34 cellular contexts compared by ENCODE assay signal in the genomic region with DNA sequence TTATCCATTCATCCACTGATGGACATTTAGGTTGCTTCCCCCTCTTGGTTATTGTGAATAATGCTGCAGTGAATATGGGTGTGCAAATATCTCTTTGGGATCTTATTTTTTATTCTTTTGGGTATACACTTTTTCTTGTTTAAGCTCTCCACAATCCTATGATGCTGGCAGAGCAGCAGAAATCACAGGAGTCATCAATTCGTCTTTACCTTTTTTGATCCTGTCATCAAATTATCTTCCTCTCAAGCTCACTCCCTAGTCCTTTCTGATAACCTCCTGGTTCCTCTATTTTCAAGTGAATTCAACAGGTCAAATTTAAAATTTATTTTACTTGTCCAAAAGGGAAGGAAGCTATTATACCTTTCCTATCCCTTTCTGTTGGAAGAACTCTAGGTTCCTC.
"Had no signal": no experiment of that assay in that cellular context is flagged by ENCODE, and none has a peak within 500 bp of the region (broad histone marks: within the 10 kb centered on the region; RNA-seq: fewer than 3 reads in every experiment).

No MANE protein-coding gene starts in this region.

- ATAC-seq: activated naive CD4-positive, alpha-beta T cell treated with anti-CD3 and anti-CD28 coated beads, Interleukin-2, amount 50 U/mL, for 72 hours; activated naive CD8-positive, alpha-beta T cell treated with anti-CD3 and anti-CD28 coated beads, Interleukin-2, amount 50 U/mL, for 24 hours; activated T-cell treated with anti-CD3 and anti-CD28 coated beads, Interleukin-2, amount 50 U/mL, for 4 hours; activated T-cell treated with anti-CD3 and anti-CD28 coated beads, Interleukin-2, amount 50 U/mL, for 72 hours; activated T-helper 17 cell treated with anti-CD3 and anti-CD28 coated beads, Interleukin-2, amount 50 U/mL, for 72 hours; body of pancreas had no signal

- H3K27me3 ChIP-seq: adrenal gland, ascending aorta, body of pancreas, brain microvascular endothelial cell, breast epithelium, cardiac muscle cell had no signal

- H3K9me3 ChIP-seq: adrenal gland, ascending aorta, body of pancreas, breast epithelium had no signal

- DNase-seq: activated effector memory CD4-positive, alpha-beta T cell treated with anti-CD3 and anti-CD28 coated beads, Interleukin-2, amount 50 U/mL, for 16 hours; activated effector memory CD4-positive, alpha-beta T cell treated with Interleukin-2 at 50 U/mL for 16 hours; activated gamma-delta T cell; activated gamma-delta T cell treated with Interleukin-2 at 50 U/mL for 16 hours; activated naive CD4-positive, alpha-beta T cell; activated naive CD4-positive, alpha-beta T cell treated with anti-CD3 and anti-CD28 coated beads for 36 hours; activated naive CD4-positive, alpha-beta T cell treated with anti-CD3 and anti-CD28 coated beads, Interleukin-2, amount 10 ng/mL, durations not matched to agents 7 days and 5 days; activated naive CD4-positive, alpha-beta T cell treated with anti-CD3 and anti-CD28 coated beads, Interleukin-2, amount 50 U/mL, for 16 hours; activated naive CD4-positive, alpha-beta T cell treated with Interleukin-2 at 50 U/mL for 16 hours; activated naive CD8-positive, alpha-beta T cell treated with anti-CD3 and anti-CD28 coated beads for 36 hours; activated naive CD8-positive, alpha-beta T cell treated with anti-CD3 and anti-CD28 coated beads, Interleukin-2, amount 10 ng/mL, durations not matched to agents 7 days and 5 days; activated naive CD8-positive, alpha-beta T cell treated with anti-CD3 and anti-CD28 coated beads, Interleukin-2, amount 50 U/mL, for 24 hours; activated T-cell treated with anti-CD3 and anti-CD28 coated beads, Interleukin-2, amount 50 U/mL, for 1 hour; activated T-cell treated with anti-CD3 and anti-CD28 coated beads, Interleukin-2, amount 50 U/mL, for 24 hours; activated T-cell treated with anti-CD3 and anti-CD28 coated beads, Interleukin-2, amount 50 U/mL, for 4 hours; activated T-cell treated with anti-CD3 and anti-CD28 coated beads, Interleukin-2, amount 50 U/mL, for 48 hours; activated T-cell treated with anti-CD3 and anti-CD28 coated beads, Interleukin-2, amount 50 U/mL, for 72 hours; adrenal gland; amniotic stem cell; amygdala; anterior cingulate cortex; aorta; body of pancreas; brain microvascular endothelial cell; caudate nucleus; central memory CD4-positive, alpha-beta T cell; cerebellar nuclear complex had no signal

- H3K36me3 ChIP-seq: adrenal gland, ascending aorta, brain microvascular endothelial cell, breast epithelium, cardiac muscle cell had no signal

- FAIRE-seq: astrocyte, bronchial epithelial cell had no signal

- H3K4me3 ChIP-seq: adrenal gland, ascending aorta, body of pancreas, breast epithelium, cardiac muscle cell had no signal

- H3K27ac ChIP-seq: adrenal gland, ascending aorta, body of pancreas, brain microvascular endothelial cell, breast epithelium, cardiac muscle cell had no signal
